ENCODE assay signal across 13 cellular contexts in the genomic region with DNA sequence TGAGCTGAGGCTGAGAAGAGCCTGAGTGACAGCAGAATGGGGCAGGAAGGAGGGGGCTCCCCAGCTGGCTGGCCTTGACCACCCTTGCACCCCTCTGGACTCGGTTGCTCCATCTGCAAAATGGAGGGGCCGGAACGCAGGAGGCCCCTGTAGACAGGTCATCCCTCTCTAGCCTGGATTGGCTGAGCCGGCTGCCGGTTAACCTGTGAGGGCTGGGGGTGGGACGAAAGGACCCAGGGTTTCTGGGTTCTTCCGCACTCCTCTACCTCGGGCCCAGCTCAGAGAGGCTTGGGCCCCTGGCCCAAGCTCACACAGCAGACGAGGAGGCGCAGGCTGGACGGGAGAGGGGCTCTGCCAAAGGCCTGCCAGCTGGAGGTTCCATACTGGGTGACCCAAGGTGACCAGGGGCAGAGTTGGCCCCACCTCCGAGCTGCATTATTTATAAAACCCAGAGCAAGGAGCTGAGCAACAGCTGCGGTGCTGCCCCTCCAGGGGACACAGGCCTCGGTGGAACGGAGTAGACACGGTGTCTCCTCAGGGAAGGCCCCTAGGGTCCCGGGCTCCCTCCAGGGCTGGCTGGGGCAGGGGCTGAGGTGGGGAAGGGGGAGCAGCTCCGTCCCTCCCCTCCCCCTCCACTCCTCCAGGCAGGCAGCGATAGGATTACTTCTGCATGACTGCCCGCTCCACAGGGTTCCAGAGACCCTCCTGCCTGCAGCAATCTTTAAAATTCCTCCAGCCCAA. TPM values are rescaled to one million over a fixed set of nuclear protein-coding genes. Genes with fewer than 3 reads are reported as not detected.
DNase-seq lines count a peak whose midpoint lies in the region; ATAC-seq and TF ChIP-seq lines count a peak whose summit lies in the region.
"Had no signal": no experiment of that assay in that cellular context is flagged by ENCODE, and none has a peak within 500 bp of the region (broad histone marks: within the 10 kb centered on the region; RNA-seq: fewer than 3 reads in every experiment).

No MANE protein-coding gene starts in this region.

- H3K4me3 ChIP-seq in HUES6 (ENCODE audit: low read depth, low read length) (peak overlapping the region; percentile 50), stomach (no peak overlapping the region), body of pancreas (no peak overlapping the region)

- DNase-seq in caudate nucleus (lab: John Stamatoyannopoulos, UW), result peak in 1 of 61 donors; percentile 38
- peak; percentile 65 for DNase-seq in islet precursor cell
- DNase-seq in stomach, result no peak
- DNase-seq in body of pancreas, result no peak
- no peak for DNase-seq in LoVo (ENCODE audit: low spot score)
- DNase-seq: activated CD8-positive, alpha-beta memory T cell treated with anti-CD3 and anti-CD28 coated beads for 24 hours; activated naive CD4-positive, alpha-beta T cell treated with anti-CD3 and anti-CD28 coated beads, Interleukin-2, amount 10 ng/mL, durations not matched to agents 7 days and 5 days; GOT3; NCI-H187; T-helper 2 cell had no signal

- no peak for TF ChIP-seq EP300 in stomach (IDR thresholded peaks at IDR 0.05)

- no peaks in the 10 kb centered on the region for H3K27me3 ChIP-seq in HUES6 (ENCODE audit: control insufficient read depth, insufficient read depth, low read length)
- no peaks in the 10 kb centered on the region for H3K27me3 ChIP-seq in stomach
- no peaks in the 10 kb centered on the region for H3K27me3 ChIP-seq in body of pancreas

- 66 to 83% (median 79%) methylated on average over 12 to 20 of the region's 20 CpGs for WGBS in stomach, 5 donors
- WGBS in body of pancreas, 2 donors, result 81 to 83% methylated on average over 9 to 18 of the region's 20 CpGs

- no peak for TF ChIP-seq POLR2A in stomach (IDR thresholded peaks at IDR 0.05)
- no peak for TF ChIP-seq POLR2A in body of pancreas (IDR thresholded peaks at IDR 0.05)

- H3K9me3 ChIP-seq in HUES6 (ENCODE audit: control insufficient read depth, insufficient read depth, low read depth, low read length) (no peaks in the 10 kb centered on the region), stomach (no peaks in the 10 kb centered on the region), body of pancreas (no peaks in the 10 kb centered on the region)

- H3K27ac ChIP-seq in HUES6 (ENCODE audit: low read depth, low read length) (peak overlapping the region; percentile 83; the same call in 1 of the 2 replicates), caudate nucleus (ENCODE audit: low read depth, low read length) (peak overlapping the region; percentile 62), stomach (peak overlapping the region in 3 of 5 donors; percentile 27 to 74 (median 63)), body of pancreas (no peak overlapping the region)

- TF ChIP-seq CTCF in stomach (IDR thresholded peaks at IDR 0.05) (no peak), body of pancreas (IDR thresholded peaks at IDR 0.05) (no peak)

- H3K4me1 ChIP-seq in HUES6 (ENCODE audit: control insufficient read depth, insufficient read depth, low read length), result peaks cover 72% of the 10 kb centered on the region
- H3K4me1 ChIP-seq in stomach, result peaks cover 77 to 99% (median 92%) of the 10 kb centered on the region in 4 donors
- H3K4me1 ChIP-seq in body of pancreas, result peaks cover 26% of the 10 kb centered on the region

- peak overlapping the region; percentile 50 for H3K9ac ChIP-seq in HUES6 (ENCODE audit: low read length)

- ATAC-seq in GM19455 (IDR thresholded peaks at IDR 0.05; ENCODE audit: unreplicated experiment) (no peak), body of pancreas (no peak), GM21717 (IDR thresholded peaks at IDR 0.05; ENCODE audit: unreplicated experiment) (no peak)

- H3K36me3 ChIP-seq in HUES6 (ENCODE audit: control insufficient read depth, insufficient read depth, low read length), result peaks cover 9% of the 10 kb centered on the region; the same call in 1 of the 2 replicates
- peaks cover 0 to 28% (median 3%) of the 10 kb centered on the region in 4 donors for H3K36me3 ChIP-seq in stomach
- H3K36me3 ChIP-seq in body of pancreas (replicated peaks in 1 of 2; ENCODE audit: insufficient read depth in 1 of 2, low read depth in 2 of 2), result no peaks in the 10 kb centered on the region

- intact Hi-C loops in stomach (cut with DNase I; ENCODE audit: low total_unique reads) (no loop called here), body of pancreas (cut with DNase I) (no loop called here)

RNA-seq across cellular contexts. Expression of a gene that starts 11.2 kb away (rescaled TPM):
- total RNA-seq in stomach (10 to 100 TPM; 10.8 to 95.0 (median 35.1) TPM), body of pancreas (10 to 100 TPM; 13.5 to 14.2 TPM)
- 10 to 100 TPM in 1 of 3 donors, 1 to 10 TPM in 2; 5.8 to 10.3 (median 8.3) TPM for polyA plus RNA-seq in stomach

RNA-seq across cellular contexts. Expression of a gene that starts 42.2 kb away (rescaled TPM):
- total RNA-seq in stomach (1 to 10 TPM in 3 of 5 donors, not detected in 2; 6.7 to 8.8 (median 7.0) TPM), body of pancreas (1 to 10 TPM; 3.0 to 5.4 TPM)
- 1 to 10 TPM; 3.1 to 9.9 (median 4.6) TPM for polyA plus RNA-seq in stomach

Comparison
In these comparisons a context has a peak if more than half of its experiments do, and no peak if none do; other contexts are left out.
1. H3K27ac ChIP-seq: peak in HUES6 (single experiment), caudate nucleus (single experiment) and stomach (3 of 5); none in body of pancreas (0 of 4).